In genomic region chr2:85642725-85643124, GRCh38 we compare ENCODE assay signal across 1 cellular context.
TF ChIP-seq lines count a peak whose summit lies in the region.

No MANE protein-coding gene starts in this region.

TF ChIP-seq in HepG2, 621 proteins besides CTCF, POLR2A, EP300 and RAD21:
- TF ChIP-seq AKNA (CRISPR knock-in tag; IDR thresholded peaks at IDR 0.05; ENCODE audit: borderline replicate concordance) (no peak), SMARCC2 (IDR thresholded peaks at IDR 0.05) (no peak), ZNF280B (CRISPR knock-in tag; IDR thresholded peaks at IDR 0.05; ENCODE audit: borderline replicate concordance) (no peak), ZFP1 (CRISPR knock-in tag; IDR thresholded peaks at IDR 0.05) (no peak), ZNF775 (CRISPR knock-in tag; IDR thresholded peaks at IDR 0.05; ENCODE audit: borderline replicate concordance) (no peak), FOXO1 (CRISPR knock-in tag; IDR thresholded peaks at IDR 0.05) (no peak), MIER3 (CRISPR knock-in tag; IDR thresholded peaks at IDR 0.05; ENCODE audit: borderline replicate concordance) (no peak), ZBTB34 (CRISPR knock-in tag; IDR thresholded peaks at IDR 0.05) (no peak)
